In genomic region chr15:64731807-64732151, GRCh38 we compare ENCODE assay signal across 15 cellular contexts. TPM values are rescaled to one million over a fixed set of nuclear protein-coding genes. Genes with fewer than 3 reads are reported as not detected.
A peak's percentile ranks its signal among the peaks of the same experiment; 100 is the strongest.
DNase-seq lines count a peak whose midpoint lies in the region; ATAC-seq, FAIRE-seq and TF ChIP-seq lines count a peak whose summit lies in the region.
"Had no signal": no experiment of that assay in that cellular context is flagged by ENCODE, and none has a peak within 500 bp of the region (broad histone marks: within the 10 kb centered on the region; RNA-seq: fewer than 3 reads in every experiment).

No MANE protein-coding gene starts in this region.

- no peak overlapping the region for H3K14ac ChIP-seq in H1 (ENCODE audit: insufficient read length)

- H3K4ac ChIP-seq in H1 (replicated peaks; ENCODE audit: insufficient read length, low read depth, low read length): no peak overlapping the region

- no peaks in the 10 kb centered on the region for H3K9me2 ChIP-seq in GM23338 (ENCODE audit: insufficient read depth)
- H3K9me2 ChIP-seq in Loucy (replicated peaks; ENCODE audit: low read depth, low read length): no peaks in the 10 kb centered on the region

- POLR2A ChIA-PET in H1 (lab: Charles Lee; ENCODE audit: partially characterized antibody): interaction anchor here (0.9 to 59.2 kb wide), 21 partner anchors 11 to 174 kb away, joined by 3 to 1192 read pairs (median 5); partner anchors contain the start of gene PIF1

- TF ChIP-seq EP300 in H1 (IDR thresholded peaks at IDR 0.05; ENCODE audit: borderline replicate concordance in 1 of 2, low read depth in 2 of 2, low read length in 2 of 2): no peak

- peak overlapping the region; percentile 52; the same call in 1 of the 2 replicates for H2BK12ac ChIP-seq in H1 (ENCODE audit: low read depth, low read length)

- peaks cover 25% of the 10 kb centered on the region for H3K27me3 Mint-ChIP-seq in GM23338 (ENCODE audit: insufficient read depth, low read depth, poor library complexity)

- peak overlapping the region; percentile 49; the same call in 1 of the 2 replicates for H3K18ac ChIP-seq in H1 (ENCODE audit: extremely low read depth, low read length)

- H4K20me1 ChIP-seq in GM23338 (replicated peaks; ENCODE audit: insufficient read depth) (peaks cover 16% of the 10 kb centered on the region), Loucy (ENCODE audit: insufficient read depth, low read length, poor library complexity, severe bottlenecking) (no peaks in the 10 kb centered on the region), H1 (replicated peaks in 1 of 2; ENCODE audit: control insufficient read depth in 1 of 2, insufficient read depth in 2 of 2, low read length in 2 of 2) (peaks cover 2 to 4% of the 10 kb centered on the region in 2 experiments), osteoblast (ENCODE audit: insufficient read depth, low read length) (no peaks in the 10 kb centered on the region)

- H2BK15ac ChIP-seq in H1 (ENCODE audit: low read length): peak overlapping the region; percentile 6; the same call in 1 of the 2 replicates

- peak overlapping the region; percentile 58 for H4K91ac ChIP-seq in H1 (replicated peaks; ENCODE audit: insufficient read length, low read length)

- H3K36me3 Mint-ChIP-seq in GM23338 (ENCODE audit: low read depth): peaks cover 88% of the 10 kb centered on the region

- CTCF ChIA-PET in H1 (lab: Charles Lee; ENCODE audit: partially characterized antibody): interaction anchor here (0.9 to 46.3 kb wide), 22 partner anchors 11 to 282 kb away, joined by 3 to 883 read pairs (median 6); no protein-coding TSS in a partner anchor

- no peak for FAIRE-seq in H1 (lab: Jason Lieb, UNC)
- FAIRE-seq: pancreas had no signal

- H3K4me2 ChIP-seq in GM23338 (peak overlapping the region; percentile 73), Loucy (ENCODE audit: low read depth, low read length, poor library complexity, severe bottlenecking) (no peak overlapping the region), H1 (ENCODE audit: insufficient read depth in 1 of 2, low read depth in 2 of 2, low read length in 2 of 2) (peak overlapping the region; percentile 36 to 52; a peak in 2 of 4 replicates), osteoblast (ENCODE audit: insufficient read depth, low read length) (no peak overlapping the region)

- H3K4me3 ChIP-seq in GM23338 (peak overlapping the region; percentile 34; the same call in 1 of the 2 replicates), Loucy (ENCODE audit: low read length, poor library complexity, severe bottlenecking) (no peak overlapping the region), H1 (ENCODE audit: extremely low read depth in 1 of 4, insufficient read depth in 2 of 4, low read depth in 3 of 4, low read length in 4 of 4) (peak overlapping the region in 1 of 4 experiments; percentile 14; a peak in 1 of 8 replicates), osteoblast (ENCODE audit: insufficient read depth, low read length) (no peak overlapping the region)
- H3K4me3 ChIP-seq: pancreas had no signal

- H3K23me2 ChIP-seq in H1 (ENCODE audit: low read depth, low read length): no peaks in the 10 kb centered on the region

- no peak overlapping the region for H3K9ac ChIP-seq in Loucy (ENCODE audit: low read depth, low read length, poor library complexity, severe bottlenecking)
- H3K9ac ChIP-seq in H1 (replicated peaks in 1 of 4; ENCODE audit: extremely low read depth in 1 of 4, low read depth in 3 of 4, low read length in 3 of 4): peak overlapping the region in 1 of 4 experiments; percentile 36; a peak in 1 of 7 replicates

- H2BK20ac ChIP-seq in H1 (ENCODE audit: low read length): no peak overlapping the region

- H2AK5ac ChIP-seq in H1 (ENCODE audit: low read depth, low read length): no peak overlapping the region

- H3K23ac ChIP-seq in H1 (ENCODE audit: insufficient read length): no peak overlapping the region

- no peak overlapping the region for H4K5ac ChIP-seq in H1 (ENCODE audit: insufficient read length, low read depth, low read length)

- peak overlapping the region; percentile 90 for H3K27ac Mint-ChIP-seq in GM23338
- H3K27ac Mint-ChIP-seq: activated CD4-positive, alpha-beta T cell treated with anti-CD3 and anti-CD28 coated beads for 36 hours had no signal

- DNase-seq in GM23338 (ENCODE audit: low spot score) (peak; percentile 66), H1 (ENCODE audit: low read depth in 1 of 2, low spot score in 2 of 2) (peak; percentile 17 to 77), osteoblast (ENCODE audit: insufficient read length, low spot score, missing footprints) (peak; percentile 9), foreskin melanocyte (no peak), GM19238 (ENCODE audit: insufficient read length, low spot score) (no peak), activated gamma-delta T cell (lab: John Stamatoyannopoulos, UW) (no peak), occipital lobe (lab: John Stamatoyannopoulos, UW) (no peak)

- H3K4me3 Mint-ChIP-seq in GM23338: peak overlapping the region; percentile 16
- H3K4me3 Mint-ChIP-seq: activated CD4-positive, alpha-beta T cell treated with anti-CD3 and anti-CD28 coated beads for 36 hours; nephron had no signal

- H3K9me3 Mint-ChIP-seq in GM23338: no peaks in the 10 kb centered on the region; the same call in 1 of the 3 replicates
- H3K9me3 Mint-ChIP-seq: nephron had no signal

- H2AFZ ChIP-seq in GM23338 (no peak overlapping the region), Loucy (ENCODE audit: low read length) (peak overlapping the region; percentile 15; the same call in 1 of the 2 replicates), H1 (ENCODE audit: low read length) (no peak overlapping the region), osteoblast (ENCODE audit: low read length) (no peak overlapping the region)

- H2BK120ac ChIP-seq in H1 (replicated peaks; ENCODE audit: low read depth, low read length): peak overlapping the region; percentile 33

- H3F3A ChIP-seq in GM23338 (replicated peaks; ENCODE audit: low read depth) (peaks cover 58% of the 10 kb centered on the region), Loucy (ENCODE audit: low read depth) (no peaks in the 10 kb centered on the region)

- no peak overlapping the region for H4K8ac ChIP-seq in H1 (ENCODE audit: extremely low read depth, insufficient read depth, low read length)

- H3K27ac ChIP-seq in GM23338 (ENCODE audit: low read depth) (peak overlapping the region; percentile 86), H1 (ENCODE audit: low read depth, low read length) (no peak overlapping the region), osteoblast (ENCODE audit: low read depth, low read length) (no peak overlapping the region)
- H3K27ac ChIP-seq: pancreas, RWPE1 had no signal

- peak overlapping the region; percentile 97 for H2BK5ac ChIP-seq in H1 (ENCODE audit: low read depth, low read length)

- H3K79me1 ChIP-seq in H1 (ENCODE audit: low read depth, low read length): 0 out of 2 replicates have a peak, but pooled peaks cover 6% of the 10 kb centered on the region

- peak overlapping the region; percentile 77 for H3K56ac ChIP-seq in H1 (replicated peaks; ENCODE audit: insufficient read length, low read depth, low read length)

- peaks cover 17% of the 10 kb centered on the region for H3K4me1 ChIP-seq in GM23338 (ENCODE audit: insufficient read depth)
- no peaks in the 10 kb centered on the region for H3K4me1 ChIP-seq in Loucy (ENCODE audit: insufficient read depth, low read length, poor library complexity, severe bottlenecking)
- H3K4me1 ChIP-seq in H1 (replicated peaks in 1 of 4; ENCODE audit: control insufficient read depth in 3 of 4, insufficient read depth in 4 of 4, low read length in 3 of 4): peaks cover 7 to 17% (median 10%) of the 10 kb centered on the region in 4 experiments
- H3K4me1 ChIP-seq in osteoblast (ENCODE audit: insufficient read depth, low read length): no peaks in the 10 kb centered on the region
- H3K4me1 ChIP-seq: pancreas had no signal

- ATAC-seq in GM23338: peak; percentile 59

- H3K4me1 Mint-ChIP-seq in GM23338: peaks cover 23% of the 10 kb centered on the region

- H3K27me3 ChIP-seq in GM23338 (ENCODE audit: insufficient read depth) (no peaks in the 10 kb centered on the region), Loucy (ENCODE audit: insufficient read depth, low read length, poor library complexity, severe bottlenecking) (no peaks in the 10 kb centered on the region), H1 (replicated peaks in 1 of 4; ENCODE audit: control insufficient read depth in 3 of 4, extremely low read depth in 1 of 4, insufficient read depth in 3 of 4, low read length in 3 of 4) (no peaks in the 10 kb centered on the region), osteoblast (ENCODE audit: insufficient read depth, low read length) (no peaks in the 10 kb centered on the region)
- H3K27me3 ChIP-seq: pancreas had no signal

- H3K79me2 ChIP-seq in GM23338 (replicated peaks; ENCODE audit: insufficient read depth) (peaks cover 23% of the 10 kb centered on the region), Loucy (ENCODE audit: insufficient read depth, low read length) (no peaks in the 10 kb centered on the region), H1 (ENCODE audit: control insufficient read depth in 1 of 2, insufficient read depth in 2 of 2, low read length in 2 of 2) (peaks cover 2 to 9% of the 10 kb centered on the region in 2 experiments; a peak in 2 of 4 replicates), osteoblast (ENCODE audit: insufficient read depth, low read length) (no peaks in the 10 kb centered on the region)

- H3K9me3 ChIP-seq in Loucy (ENCODE audit: insufficient read depth, low read depth, low read length) (no peaks in the 10 kb centered on the region), H1 (ENCODE audit: insufficient read depth in 2 of 2, low read depth in 1 of 2, low read length in 1 of 2) (no peaks in the 10 kb centered on the region), osteoblast (ENCODE audit: low read depth, low read length) (no peaks in the 10 kb centered on the region)
- H3K9me3 ChIP-seq: pancreas had no signal

- no peak for TF ChIP-seq RAD21 in H1 (IDR thresholded peaks at IDR 0.05 in 1 of 2, conservative IDR thresholded peaks at IDR 0.05 in 1 of 2; ENCODE audit: low read depth in 2 of 2, low read length in 2 of 2)

- H3K36me3 ChIP-seq in GM23338 (ENCODE audit: insufficient read depth) (peaks cover 45% of the 10 kb centered on the region), Loucy (ENCODE audit: insufficient read depth, low read length) (no peaks in the 10 kb centered on the region), H1 (ENCODE audit: control insufficient read depth in 2 of 4, insufficient read depth in 4 of 4, low read length in 3 of 4) (peaks cover 2 to 27% (median 13%) of the 10 kb centered on the region in 4 experiments), osteoblast (ENCODE audit: insufficient read depth, low read length) (no peaks in the 10 kb centered on the region)
- H3K36me3 ChIP-seq: pancreas had no signal

- TF ChIP-seq POLR2A in H1 (IDR thresholded peaks at IDR 0.05; ENCODE audit: control extremely low read depth in 1 of 2, low read depth in 2 of 2, low read length in 2 of 2): no peak

- WGBS in H1 (ENCODE audit: extremely low coverage in 1 of 2, insufficient coverage in 1 of 2, insufficient read length in 1 of 2, insufficient replicate concordance in 2 of 2, low coverage in 1 of 2, low lambda C conversion rate in 2 of 2, missing lambda C conversion rate in 1 of 2), 2 experiments: 4% methylated on average over 3 of the region's 9 CpGs; no CpG with 5 or more reads in 1 of the 2 experiments

- TF ChIP-seq CTCF in GM23338 (conservative IDR thresholded peaks at IDR 0.05; ENCODE audit: low read depth in 2 of 2) (no peak), Loucy (conservative IDR thresholded peaks at IDR 0.05; ENCODE audit: low read length) (no peak), H1 (IDR thresholded peaks at IDR 0.05; ENCODE audit: control extremely low read depth in 1 of 3, insufficient read depth in 1 of 3, low read depth in 1 of 3, low read length in 3 of 3) (no peak), osteoblast (IDR thresholded peaks at IDR 0.05; ENCODE audit: extremely low read depth, low read depth, low read length) (no peak)

RNA-seq across cellular contexts. Expression of gene RBPMS2, which starts 43.6 kb away (rescaled TPM):
- 36.9 and 53.3 TPM in 2 replicates for total RNA-seq in GM23338 (2014; rRNA removed; shearing (Covaris generic))
- polyA plus RNA-seq in GM23338 (2016; fragmentation: Nextera tagmentation; extraction: Ambion mirVana) (171 and 179 TPM in 2 replicates), H1 (2011; rRNA removed) (55.8 and 104 TPM in 2 replicates)
- total RNA-seq in H1 (2021; fragmentation: NEBNext Ultra II Directional; extraction: Animal tissue kit (Norgen Biotek cat#: 25700)): 238 and 243 TPM in 2 replicates
- 31.2 TPM for polyA plus RNA-seq in H1 (2011; cell fraction: cytosol; rRNA removed)
- polyA plus RNA-seq in H1 (2011; cell fraction: nucleus; rRNA removed): 88.9 TPM
- 145 to 173 TPM (median 167 TPM) in 4 replicates for polyA plus RNA-seq in H1 (2012, experiment 1 of 2)
- 212 TPM for polyA plus RNA-seq in H1 (2012, experiment 2 of 2)
- polyA plus RNA-seq in H1 (2013, experiment 1 of 2): 218 TPM
- 220 TPM for polyA plus RNA-seq in H1 (2013, experiment 2 of 2)
- 28.4 and 38.8 TPM in 2 replicates for polyA minus RNA-seq in H1 (2011; rRNA and poly(A)+ RNA removed)
- 90.8 TPM for polyA minus RNA-seq in H1 (2011; cell fraction: cytosol; rRNA and poly(A)+ RNA removed)
- 44.7 TPM for polyA minus RNA-seq in H1 (2011; cell fraction: nucleus; rRNA and poly(A)+ RNA removed)
- total RNA-seq in osteoblast (0.29 TPM in 1 of 2 replicates, not detected in the other), occipital lobe (not detected)
- total RNA-seq: activated CD4-positive, alpha-beta T cell treated with anti-CD3 and anti-CD28 coated beads for 36 hours; fibroblast of lung; HT-29; T-helper 1 cell treated with Interleukin-12 subunit alpha and Interleukin-12 subunit beta and Interleukin-4 antibody, amounts not matched to agents 30 ng/mL and 1 ng/mL, for 36 hours had no signal

Comparison
In these comparisons a context has a peak if more than half of its experiments do, and no peak if none do; other contexts are left out.
1. DNase-seq: peak in GM23338 (single experiment), H1 (2 of 2) and osteoblast (single experiment); none in foreskin melanocyte (single experiment), GM19238 (single experiment), activated gamma-delta T cell (single experiment) and occipital lobe (single experiment).
2. H3K4me2 ChIP-seq: peak in GM23338 (single experiment) and H1 (2 of 2); none in Loucy (single experiment) and osteoblast (single experiment).
3. RNA of gene RBPMS2, which starts 43.6 kb away (total RNA-seq): 238 to 243 TPM in H1 and 36.9 to 53.3 TPM in GM23338; 0.29 TPM in osteoblast and not detected in occipital lobe (single experiment); every median in the first group is over 10 times any median in the second.